Comparison of ENCODE assay signal across 7 cellular contexts in the genomic region with DNA sequence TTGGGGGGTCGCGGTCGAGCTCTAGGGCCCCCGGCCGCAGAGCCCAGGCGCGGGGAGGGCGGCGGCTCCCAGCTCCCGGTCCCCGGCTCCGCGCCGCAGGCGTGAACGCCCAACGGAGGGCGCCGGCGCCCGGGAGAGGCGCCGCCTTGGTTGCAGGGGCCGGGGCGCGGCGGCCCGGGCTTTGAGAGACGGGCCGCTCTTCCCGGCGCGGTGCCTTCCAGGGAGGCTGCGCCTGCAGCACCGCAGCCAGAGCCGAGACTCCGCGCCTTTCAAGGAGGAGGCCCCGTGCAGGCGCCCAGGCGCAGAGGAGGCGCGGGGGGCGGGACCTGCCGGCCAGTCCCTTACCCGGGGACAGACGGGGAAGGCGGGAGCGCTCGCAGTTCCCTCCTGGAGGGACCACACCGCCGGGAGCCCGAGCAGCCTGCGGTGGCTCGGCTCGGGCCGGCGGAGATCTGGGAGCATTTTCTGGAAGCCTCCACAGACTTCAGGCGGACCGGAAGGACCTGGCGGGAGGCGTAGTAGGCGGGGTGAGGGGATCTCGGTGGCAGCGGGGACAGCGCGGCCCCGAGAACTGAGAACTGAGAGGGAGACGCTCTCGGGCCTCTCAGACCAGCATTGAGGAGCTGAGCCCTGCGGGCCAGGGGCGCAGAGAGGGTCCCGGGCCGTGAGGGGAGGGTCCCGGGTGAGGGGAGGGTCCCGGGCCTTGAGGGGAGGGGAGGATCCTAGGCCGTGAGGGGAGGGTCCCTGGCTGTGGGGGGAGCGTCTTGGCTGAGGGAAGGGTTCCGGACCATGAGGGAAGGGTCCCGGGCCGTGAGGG. TPM values are rescaled to one million over a fixed set of nuclear protein-coding genes. Genes with fewer than 3 reads are reported as not detected.
A peak's percentile ranks its signal among the peaks of the same experiment; 100 is the strongest.
DNase-seq lines count a peak whose midpoint lies in the region; ATAC-seq and TF ChIP-seq lines count a peak whose summit lies in the region.

No MANE protein-coding gene starts in this region.

- H3K27ac ChIP-seq in HEK293 (ENCODE audit: extremely low read depth, low read depth, low read length), result peak overlapping the region; percentile 46; the same call in 1 of the 2 replicates

- TF ChIP-seq CTCF in GM12864 (IDR thresholded peaks at IDR 0.05; ENCODE audit: low read depth, low read length, missing control alignments) (no peak), HEK293 (tag by site-specific recombination; IDR thresholded peaks at IDR 0.05) (no peak), osteocyte (IDR thresholded peaks at IDR 0.05) (no peak)

- no peaks in the 10 kb centered on the region for H3K9me3 ChIP-seq in HEK293 (ENCODE audit: control insufficient read depth, insufficient read depth, low read depth, low read length)

- peaks cover 9% of the 10 kb centered on the region for H3K4me1 Mint-ChIP-seq in activated T-cell treated with anti-CD3 and anti-CD28 coated beads, Interleukin-2, amount 50 U/mL, for 72 hours (ENCODE audit: low read depth)
- peaks cover 8% of the 10 kb centered on the region for H3K4me1 Mint-ChIP-seq in osteocyte (ENCODE audit: unreplicated experiment)

- H3K9me3 Mint-ChIP-seq in activated T-cell treated with anti-CD3 and anti-CD28 coated beads, Interleukin-2, amount 50 U/mL, for 72 hours, result no peaks in the 10 kb centered on the region
- no peaks in the 10 kb centered on the region for H3K9me3 Mint-ChIP-seq in osteocyte (ENCODE audit: unreplicated experiment)

- CTCF ChIA-PET in HEK293 (lab: Yijun Ruan, JAX), result interaction anchor here (0.6 to 3.5 kb wide), 20 partner anchors 7 to 251 kb away, joined by 3 to 42 read pairs (median 4); a partner anchor contains a TSS

- no peaks in the 10 kb centered on the region; the same call in 1 of the 2 replicates for H3K4me1 ChIP-seq in HEK293 (ENCODE audit: control insufficient read depth, insufficient read depth, low read length)

- no peak for DNase-seq in GM12864 (ENCODE audit: low read depth)
- peak; percentile 23 for DNase-seq in NCI-H1417 treated with DMSO at 0.1 percent for 48 hours (lab: John Stamatoyannopoulos, UW)
- peak; percentile 37 to 39 for DNase-seq in activated T-cell treated with anti-CD3 and anti-CD28 coated beads, Interleukin-2, amount 50 U/mL, for 72 hours
- peak; percentile 42 for DNase-seq in glomerular visceral epithelial cell (ENCODE audit: extremely low spot score)
- DNase-seq in osteocyte (ENCODE audit: extremely low spot score, unreplicated experiment), result no peak
- no peak for DNase-seq in MV-4-11 (lab: John Stamatoyannopoulos, UW)

- H3K36me3 Mint-ChIP-seq in activated T-cell treated with anti-CD3 and anti-CD28 coated beads, Interleukin-2, amount 50 U/mL, for 72 hours (ENCODE audit: insufficient read depth in 2 of 2), result no peaks in the 10 kb centered on the region
- H3K36me3 Mint-ChIP-seq in osteocyte (ENCODE audit: unreplicated experiment), result no peaks in the 10 kb centered on the region

- H3K36me3 ChIP-seq in HEK293 (ENCODE audit: control insufficient read depth in 2 of 2, insufficient read depth in 1 of 2, low read length in 2 of 2), result no peaks in the 10 kb centered on the region

- ATAC-seq in activated T-cell treated with anti-CD3 and anti-CD28 coated beads, Interleukin-2, amount 50 U/mL, for 72 hours (replicated peaks in 1 of 2), result peak; percentile 64 to 65

- no peak overlapping the region for H3K27ac Mint-ChIP-seq in activated T-cell treated with anti-CD3 and anti-CD28 coated beads, Interleukin-2, amount 50 U/mL, for 72 hours
- H3K27ac Mint-ChIP-seq in osteocyte (ENCODE audit: unreplicated experiment), result no peak overlapping the region

- peak overlapping the region; percentile 83 to 87 for H3K4me3 Mint-ChIP-seq in activated T-cell treated with anti-CD3 and anti-CD28 coated beads, Interleukin-2, amount 50 U/mL, for 72 hours
- H3K4me3 Mint-ChIP-seq in osteocyte (ENCODE audit: unreplicated experiment), result peak overlapping the region; percentile 77

- peak overlapping the region; percentile 26; the same call in 1 of the 2 replicates for H3K4me3 ChIP-seq in GM12864 (ENCODE audit: low read depth, low read length)
- peak overlapping the region; percentile 37 for H3K4me3 ChIP-seq in HEK293 (ENCODE audit: low read depth, low read length)

- POLR2A ChIA-PET in HEK293 (lab: Yijun Ruan, JAX), result interaction anchor here (0.7 kb wide), 1 partner anchor 453 kb away, joined by 7 read pairs; no protein-coding TSS in a partner anchor

- H3K27me3 Mint-ChIP-seq in activated T-cell treated with anti-CD3 and anti-CD28 coated beads, Interleukin-2, amount 50 U/mL, for 72 hours (ENCODE audit: low read depth), result peaks cover 42% of the 10 kb centered on the region
- H3K27me3 Mint-ChIP-seq in osteocyte (ENCODE audit: unreplicated experiment), result peaks cover 37% of the 10 kb centered on the region

TF ChIP-seq in HEK293, 187 proteins besides CTCF, POLR2A, EP300 and RAD21 (continues in another document):
- no peak for TF ChIP-seq ZXDB (tag by site-specific recombination; IDR thresholded peaks at IDR 0.05)
- TF ChIP-seq, protein P1, sequence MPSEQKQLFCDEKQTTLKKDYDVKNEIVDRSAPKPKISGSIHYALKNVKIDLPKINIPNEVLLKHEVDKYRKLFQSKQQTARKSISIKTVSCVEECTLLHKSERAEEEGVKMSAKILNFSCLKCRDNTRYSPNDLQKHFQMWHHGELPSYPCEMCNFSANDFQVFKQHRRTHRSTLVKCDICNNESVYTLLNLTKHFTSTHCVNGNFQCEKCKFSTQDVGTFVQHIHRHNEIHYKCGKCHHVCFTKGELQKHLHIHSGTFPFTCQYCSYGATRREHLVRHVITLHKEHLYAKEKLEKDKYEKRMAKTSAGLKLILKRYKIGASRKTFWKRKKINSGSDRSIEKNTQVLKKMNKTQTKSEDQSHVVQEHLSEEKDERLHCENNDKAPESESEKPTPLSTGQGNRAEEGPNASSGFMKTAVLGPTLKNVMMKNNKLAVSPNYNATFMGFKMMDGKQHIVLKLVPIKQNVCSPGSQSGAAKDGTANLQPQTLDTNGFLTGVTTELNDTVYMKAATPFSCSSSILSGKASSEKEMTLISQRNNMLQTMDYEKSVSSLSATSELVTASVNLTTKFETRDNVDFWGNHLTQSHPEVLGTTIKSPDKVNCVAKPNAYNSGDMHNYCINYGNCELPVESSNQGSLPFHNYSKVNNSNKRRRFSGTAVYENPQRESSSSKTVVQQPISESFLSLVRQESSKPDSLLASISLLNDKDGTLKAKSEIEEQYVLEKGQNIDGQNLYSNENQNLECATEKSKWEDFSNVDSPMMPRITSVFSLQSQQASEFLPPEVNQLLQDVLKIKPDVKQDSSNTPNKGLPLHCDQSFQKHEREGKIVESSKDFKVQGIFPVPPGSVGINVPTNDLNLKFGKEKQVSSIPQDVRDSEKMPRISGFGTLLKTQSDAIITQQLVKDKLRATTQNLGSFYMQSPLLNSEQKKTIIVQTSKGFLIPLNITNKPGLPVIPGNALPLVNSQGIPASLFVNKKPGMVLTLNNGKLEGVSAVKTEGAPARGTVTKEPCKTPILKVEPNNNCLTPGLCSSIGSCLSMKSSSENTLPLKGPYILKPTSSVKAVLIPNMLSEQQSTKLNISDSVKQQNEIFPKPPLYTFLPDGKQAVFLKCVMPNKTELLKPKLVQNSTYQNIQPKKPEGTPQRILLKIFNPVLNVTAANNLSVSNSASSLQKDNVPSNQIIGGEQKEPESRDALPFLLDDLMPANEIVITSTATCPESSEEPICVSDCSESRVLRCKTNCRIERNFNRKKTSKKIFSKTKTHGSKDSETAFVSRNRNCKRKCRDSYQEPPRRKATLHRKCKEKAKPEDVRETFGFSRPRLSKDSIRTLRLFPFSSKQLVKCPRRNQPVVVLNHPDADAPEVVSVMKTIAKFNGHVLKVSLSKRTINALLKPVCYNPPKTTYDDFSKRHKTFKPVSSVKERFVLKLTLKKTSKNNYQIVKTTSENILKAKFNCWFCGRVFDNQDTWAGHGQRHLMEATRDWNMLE (tag by site-specific recombination; conservative IDR thresholded peaks at IDR 0.05; ENCODE audit: low read depth), result no peak
- TF ChIP-seq, protein P2, sequence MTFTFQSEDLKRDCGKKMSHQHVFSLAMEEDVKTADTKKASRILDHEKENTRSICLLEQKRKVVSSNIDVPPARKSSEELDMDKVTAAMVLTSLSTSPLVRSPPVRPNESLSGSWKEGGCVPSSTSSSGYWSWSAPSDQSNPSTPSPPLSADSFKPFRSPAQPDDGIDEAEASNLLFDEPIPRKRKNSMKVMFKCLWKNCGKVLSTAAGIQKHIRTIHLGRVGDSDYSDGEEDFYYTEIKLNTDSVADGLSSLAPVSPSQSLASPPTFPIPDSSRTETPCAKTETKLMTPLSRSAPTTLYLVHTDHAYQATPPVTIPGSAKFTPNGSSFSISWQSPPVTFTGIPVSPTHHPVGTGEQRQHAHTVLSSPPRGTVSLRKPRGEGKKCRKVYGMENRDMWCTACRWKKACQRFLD (tag by site-specific recombination; IDR thresholded peaks at IDR 0.05), result no peak
- TF ChIP-seq ZNF792 (tag by site-specific recombination; IDR thresholded peaks at IDR 0.05), result no peak
- TF ChIP-seq ZNF707 (tag by site-specific recombination; IDR thresholded peaks at IDR 0.05), result no peak
- TF ChIP-seq ZNF239 (tag by site-specific recombination; IDR thresholded peaks at IDR 0.05), result no peak
- TF ChIP-seq ZBTB21 (tag by site-specific recombination; IDR thresholded peaks at IDR 0.05), result no peak
- TF ChIP-seq ZNF214 (tag by site-specific recombination; IDR thresholded peaks at IDR 0.05; ENCODE audit: borderline replicate concordance), result no peak
- peak; percentile 68; the same call in 1 of the 2 replicates for TF ChIP-seq ZNF561 (tag by site-specific recombination; IDR thresholded peaks at IDR 0.05; ENCODE audit: borderline replicate concordance)
- TF ChIP-seq ZBTB7A (tag by site-specific recombination; IDR thresholded peaks at IDR 0.05; ENCODE audit: low read depth), result peak; percentile 80; the same call in 1 of the 2 replicates
- peak; percentile 17; the same call in 1 of the 2 replicates for TF ChIP-seq ZEB2 (tag by site-specific recombination; IDR thresholded peaks at IDR 0.05)
- TF ChIP-seq ZNF426 (tag by site-specific recombination; IDR thresholded peaks at IDR 0.05), result no peak
- TF ChIP-seq ZNF747 (tag by site-specific recombination; IDR thresholded peaks at IDR 0.05), result no peak
- TF ChIP-seq ZNF585B (tag by site-specific recombination; IDR thresholded peaks at IDR 0.05), result no peak
- no peak for TF ChIP-seq ZNF223 (tag by site-specific recombination; IDR thresholded peaks at IDR 0.05)
- TF ChIP-seq ZNF623 (tag by site-specific recombination; IDR thresholded peaks at IDR 0.05), result no peak
- TF ChIP-seq ZNF394 (tag by site-specific recombination; IDR thresholded peaks at IDR 0.05; ENCODE audit: borderline replicate concordance), result no peak
- TF ChIP-seq KLF16 (tag by site-specific recombination; IDR thresholded peaks at IDR 0.05), result no peak
- TF ChIP-seq YY2 (tag by site-specific recombination; IDR thresholded peaks at IDR 0.05), result no peak
- no peak for TF ChIP-seq ZNF501 (tag by site-specific recombination; IDR thresholded peaks at IDR 0.05)
- peak; percentile 59 for TF ChIP-seq SP3 (tag by site-specific recombination; IDR thresholded peaks at IDR 0.05)

RNA-seq across cellular contexts. Expression of a gene that starts 25.5 kb away (rescaled TPM):
- total RNA-seq in activated T-cell treated with anti-CD3 and anti-CD28 coated beads, Interleukin-2, amount 50 U/mL, for 72 hours, result 10 to 100 TPM in 1 of 2 donors, 1 to 10 TPM in 1; 9.6 to 11.8 TPM
- total RNA-seq in osteocyte, result 4.3 and 5.6 TPM in 2 replicates

Comparison
In these comparisons a context has a peak if more than half of its experiments do, and no peak if none do; other contexts are left out.
1. DNase-seq: peak in NCI-H1417 treated with DMSO at 0.1 percent for 48 hours (single experiment), activated T-cell treated with anti-CD3 and anti-CD28 coated beads, Interleukin-2, amount 50 U/mL, for 72 hours (2 of 2) and glomerular visceral epithelial cell (single experiment); none in GM12864 (single experiment), osteocyte (single experiment) and MV-4-11 (single experiment).